In the genomic region with DNA sequence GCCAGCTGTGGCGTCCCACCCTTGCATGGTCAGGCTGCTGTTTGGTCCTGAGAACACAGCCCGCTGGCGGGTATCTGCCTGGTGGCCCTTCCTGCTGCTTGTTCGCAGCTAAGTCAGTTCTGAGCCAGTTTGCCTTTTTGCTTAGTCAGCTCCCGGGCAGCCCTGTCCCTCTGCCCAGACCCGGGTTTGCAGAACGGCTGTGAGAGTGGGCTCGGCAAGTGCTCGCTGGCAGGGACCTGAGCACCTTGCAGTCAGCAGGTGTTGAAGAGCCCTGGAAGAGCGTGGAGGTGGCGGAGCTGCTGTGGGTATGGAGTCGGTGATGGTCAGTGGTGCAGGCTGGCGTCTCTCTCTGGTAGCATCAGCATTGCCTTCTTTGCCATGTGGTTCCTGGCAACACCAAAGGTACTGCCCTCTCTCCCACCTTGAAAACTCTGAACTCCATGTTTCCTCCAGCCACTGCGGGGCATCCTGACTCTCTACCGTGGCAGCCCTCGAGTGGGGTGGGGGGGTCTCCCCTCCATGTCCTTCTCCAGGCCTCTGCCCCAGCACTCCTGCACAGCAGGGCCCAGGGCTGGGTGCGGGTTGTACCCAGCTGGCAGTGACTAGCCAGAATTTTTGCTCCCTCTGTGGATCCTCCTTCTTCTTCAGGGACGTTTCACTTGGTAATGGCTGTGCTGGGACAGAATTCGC, we compare ENCODE assay signal across 13 cellular contexts. TPM values are rescaled to one million over a fixed set of nuclear protein-coding genes. Genes with fewer than 3 reads are reported as not detected.
DNase-seq lines count a peak whose midpoint lies in the region; ATAC-seq, FAIRE-seq and TF ChIP-seq lines count a peak whose summit lies in the region.
"Had no signal": no experiment of that assay in that cellular context is flagged by ENCODE, and none has a peak within 500 bp of the region (broad histone marks: within the 10 kb centered on the region; RNA-seq: fewer than 3 reads in every experiment).

No MANE protein-coding gene starts in this region.

- H3K27ac ChIP-seq in kidney (ENCODE audit: low read depth in 2 of 2, low read length in 2 of 2) (no peak overlapping the region), stomach smooth muscle (ENCODE audit: low read length) (peak overlapping the region; percentile 11)

- no peak overlapping the region for H3K4me3 Mint-ChIP-seq in activated naive CD8-positive, alpha-beta T cell
- H3K4me3 Mint-ChIP-seq in activated naive CD8-positive, alpha-beta T cell treated with anti-CD3 and anti-CD28 coated beads for 36 hours: no peak overlapping the region
- H3K4me3 Mint-ChIP-seq in activated CD8-positive, alpha-beta T cell treated with anti-CD3 and anti-CD28 coated beads for 36 hours: no peak overlapping the region
- H3K4me3 Mint-ChIP-seq: activated CD4-positive, alpha-beta memory T cell treated with anti-CD3 and anti-CD28 coated beads, Interleukin-2, amount 10 ng/mL, durations not matched to agents 7 days and 5 days; H9 had no signal

- no peak for ATAC-seq in activated CD8-positive, alpha-beta T cell treated with anti-CD3 and anti-CD28 coated beads for 36 hours
- ATAC-seq: stimulated activated effector memory CD8-positive, alpha-beta T cell treated with anti-CD3 and anti-CD28 coated beads, Interleukin-12 subunit alpha, Interleukin-12 subunit beta, amount 100 ng/mL, for 72 hours had no signal

- H3K4me1 ChIP-seq in Loucy (ENCODE audit: insufficient read depth, low read length, poor library complexity, severe bottlenecking) (peaks cover 81% of the 10 kb centered on the region), kidney (ENCODE audit: control insufficient read depth in 1 of 2, insufficient read depth in 1 of 2, low read depth in 1 of 2, low read length in 2 of 2) (peaks cover 24 to 57% of the 10 kb centered on the region in 2 donors), stomach smooth muscle (ENCODE audit: control insufficient read depth, insufficient read depth, low read length) (peaks cover 77% of the 10 kb centered on the region)

- H3K9me3 ChIP-seq in Loucy (ENCODE audit: insufficient read depth, low read depth, low read length) (no peaks in the 10 kb centered on the region), kidney (ENCODE audit: control insufficient read depth in 1 of 2, low read length in 2 of 2) (no peaks in the 10 kb centered on the region), stomach smooth muscle (ENCODE audit: control insufficient read depth in 2 of 2, low read length in 2 of 2) (no peaks in the 10 kb centered on the region)

- peak overlapping the region; percentile 16 for H3K27ac Mint-ChIP-seq in activated naive CD8-positive, alpha-beta T cell
- H3K27ac Mint-ChIP-seq in activated naive CD8-positive, alpha-beta T cell treated with anti-CD3 and anti-CD28 coated beads for 36 hours: no peak overlapping the region
- no peak overlapping the region for H3K27ac Mint-ChIP-seq in activated CD8-positive, alpha-beta T cell treated with anti-CD3 and anti-CD28 coated beads for 36 hours
- H3K27ac Mint-ChIP-seq: activated CD4-positive, alpha-beta memory T cell treated with anti-CD3 and anti-CD28 coated beads, Interleukin-2, amount 10 ng/mL, durations not matched to agents 7 days and 5 days had no signal

- H3K36me3 ChIP-seq in Loucy (ENCODE audit: insufficient read depth, low read length): no peaks in the 10 kb centered on the region
- H3K36me3 ChIP-seq in kidney (ENCODE audit: control insufficient read depth in 1 of 2, insufficient read depth in 2 of 2, low read length in 2 of 2): no peaks in the 10 kb centered on the region
- peaks cover 0 to 2% of the 10 kb centered on the region in 2 donors for H3K36me3 ChIP-seq in stomach smooth muscle (ENCODE audit: control insufficient read depth in 2 of 2, insufficient read depth in 2 of 2, low read length in 2 of 2)

- H3K9me2 ChIP-seq in Loucy (replicated peaks; ENCODE audit: low read depth, low read length): no peaks in the 10 kb centered on the region

- no peaks in the 10 kb centered on the region for H3K27me3 Mint-ChIP-seq in activated naive CD8-positive, alpha-beta T cell
- H3K27me3 Mint-ChIP-seq in activated naive CD8-positive, alpha-beta T cell treated with anti-CD3 and anti-CD28 coated beads for 36 hours: no peaks in the 10 kb centered on the region
- H3K27me3 Mint-ChIP-seq in activated CD8-positive, alpha-beta T cell treated with anti-CD3 and anti-CD28 coated beads for 36 hours: no peaks in the 10 kb centered on the region

- no peaks in the 10 kb centered on the region for H3K9me3 Mint-ChIP-seq in activated naive CD8-positive, alpha-beta T cell (ENCODE audit: low read depth)
- H3K9me3 Mint-ChIP-seq in activated naive CD8-positive, alpha-beta T cell treated with anti-CD3 and anti-CD28 coated beads for 36 hours: no peaks in the 10 kb centered on the region
- H3K9me3 Mint-ChIP-seq in activated CD8-positive, alpha-beta T cell treated with anti-CD3 and anti-CD28 coated beads for 36 hours: no peaks in the 10 kb centered on the region
- H3K9me3 Mint-ChIP-seq: activated CD4-positive, alpha-beta memory T cell treated with anti-CD3 and anti-CD28 coated beads, Interleukin-2, amount 10 ng/mL, durations not matched to agents 7 days and 5 days; H9; stimulated activated effector memory CD8-positive, alpha-beta T cell treated with anti-CD3 and anti-CD28 coated beads, Interleukin-12 subunit alpha, Interleukin-12 subunit beta, amount 100 ng/mL, for 72 hours had no signal

- peaks cover 33% of the 10 kb centered on the region for H4K20me1 ChIP-seq in Loucy (ENCODE audit: insufficient read depth, low read length, poor library complexity, severe bottlenecking)

- H2AFZ ChIP-seq in Loucy (ENCODE audit: low read length): no peak overlapping the region

- peak overlapping the region; percentile 92 for H3K4me3 ChIP-seq in Loucy (ENCODE audit: low read length, poor library complexity, severe bottlenecking)
- H3K4me3 ChIP-seq in kidney (ENCODE audit: low read length in 2 of 2): no peak overlapping the region
- H3K4me3 ChIP-seq in stomach smooth muscle (ENCODE audit: low read length in 2 of 2): peak overlapping the region in 1 of 2 donors; percentile 58

- H3K27me3 ChIP-seq in Loucy (ENCODE audit: insufficient read depth, low read length, poor library complexity, severe bottlenecking) (no peaks in the 10 kb centered on the region), stomach smooth muscle (ENCODE audit: control insufficient read depth in 1 of 2, insufficient read depth in 2 of 2, low read length in 2 of 2) (no peaks in the 10 kb centered on the region)

- no peak for DNase-seq in activated naive CD8-positive, alpha-beta T cell treated with anti-CD3 and anti-CD28 coated beads for 36 hours
- peak; percentile 66 for DNase-seq in kidney
- no peak for DNase-seq in activated CD8-positive, alpha-beta T cell treated with anti-CD3 and anti-CD28 coated beads for 36 hours
- DNase-seq in T1000 (lab: John Stamatoyannopoulos, UW): no peak
- no peak for DNase-seq in retina
- DNase-seq: activated CD4-positive, alpha-beta memory T cell treated with anti-CD3 and anti-CD28 coated beads, Interleukin-2, amount 10 ng/mL, durations not matched to agents 7 days and 5 days; activated naive CD4-positive, alpha-beta T cell treated with anti-CD3 and anti-CD28 coated beads, Interleukin-2, amount 50 U/mL, for 16 hours; H9; NCI-H226 had no signal

- FAIRE-seq in kidney (lab: Jason Lieb, UNC): no peak

- peak overlapping the region; percentile 79 for H3K9ac ChIP-seq in Loucy (ENCODE audit: low read depth, low read length, poor library complexity, severe bottlenecking)
- no peak overlapping the region for H3K9ac ChIP-seq in kidney (ENCODE audit: low read length in 2 of 2)
- no peak overlapping the region for H3K9ac ChIP-seq in stomach smooth muscle (ENCODE audit: low read length in 2 of 2)

- H3F3A ChIP-seq in Loucy (ENCODE audit: low read depth): peaks cover 8% of the 10 kb centered on the region; the same call in 1 of the 2 replicates

- TF ChIP-seq CTCF in Loucy (conservative IDR thresholded peaks at IDR 0.05; ENCODE audit: low read length) (no peak), kidney (IDR thresholded peaks at IDR 0.05; ENCODE audit: borderline replicate concordance, extremely low read depth, insufficient read depth) (no peak)
- no peak for TF ChIP-seq CTCF in activated CD8-positive, alpha-beta T cell treated with anti-CD3 and anti-CD28 coated beads for 36 hours (IDR thresholded peaks at IDR 0.05)

- intact Hi-C loops in kidney (cut with DNase I): no loop called here
- intact Hi-C loops in activated CD8-positive, alpha-beta T cell treated with anti-CD3 and anti-CD28 coated beads for 36 hours (cut with micrococcal nuclease): loop anchor here (5.0 to 10.0 kb wide), 3 partner anchors 35 to 93 kb away; no protein-coding TSS in a partner anchor

- CTCF ChIA-PET in activated CD8-positive, alpha-beta T cell treated with anti-CD3 and anti-CD28 coated beads for 36 hours (lab: Charles Lee): interaction anchor here (1.0 to 4.9 kb wide), 2 partner anchors 9 to 29 kb away, joined by 3 to 34 read pairs; no protein-coding TSS in a partner anchor

- peaks cover 2% of the 10 kb centered on the region for H3K36me3 Mint-ChIP-seq in activated naive CD8-positive, alpha-beta T cell
- no peaks in the 10 kb centered on the region for H3K36me3 Mint-ChIP-seq in activated naive CD8-positive, alpha-beta T cell treated with anti-CD3 and anti-CD28 coated beads for 36 hours
- H3K36me3 Mint-ChIP-seq in activated CD8-positive, alpha-beta T cell treated with anti-CD3 and anti-CD28 coated beads for 36 hours (ENCODE audit: low read depth): peaks cover 4% of the 10 kb centered on the region

- POLR2A ChIA-PET in activated CD8-positive, alpha-beta T cell treated with anti-CD3 and anti-CD28 coated beads for 36 hours (lab: Charles Lee): interaction anchor here (0.8 to 5.3 kb wide), 2 partner anchors 8 to 29 kb away, joined by 3 to 32 read pairs; no protein-coding TSS in a partner anchor

- H3K4me2 ChIP-seq in Loucy (ENCODE audit: low read depth, low read length, poor library complexity, severe bottlenecking): peak overlapping the region; percentile 95

- peaks cover 93% of the 10 kb centered on the region for H3K79me2 ChIP-seq in Loucy (ENCODE audit: insufficient read depth, low read length)

- H3K4me1 Mint-ChIP-seq in activated naive CD8-positive, alpha-beta T cell (ENCODE audit: low read depth): peaks cover 76% of the 10 kb centered on the region
- peaks cover 70% of the 10 kb centered on the region for H3K4me1 Mint-ChIP-seq in activated naive CD8-positive, alpha-beta T cell treated with anti-CD3 and anti-CD28 coated beads for 36 hours
- peaks cover 76% of the 10 kb centered on the region for H3K4me1 Mint-ChIP-seq in activated CD8-positive, alpha-beta T cell treated with anti-CD3 and anti-CD28 coated beads for 36 hours (ENCODE audit: low read depth)

RNA-seq across cellular contexts. Expression of a gene that starts 4.6 kb away (rescaled TPM):
- total RNA-seq in activated naive CD8-positive, alpha-beta T cell treated with anti-CD3 and anti-CD28 coated beads for 36 hours: 1 to 10 TPM; 6.1 to 7.4 TPM
- 40.3 TPM for total RNA-seq in kidney
- 20.8 TPM for polyA plus RNA-seq in kidney (ENCODE audit: insufficient read depth, low read depth, low replicate concordance)
- total RNA-seq in activated CD8-positive, alpha-beta T cell treated with anti-CD3 and anti-CD28 coated beads for 36 hours: 10 to 100 TPM in 1 of 2 experiments, 1 to 10 TPM in 1; 9.6 to 10.4 TPM
